8 cellular contexts compared by ENCODE assay signal in the genomic region with DNA sequence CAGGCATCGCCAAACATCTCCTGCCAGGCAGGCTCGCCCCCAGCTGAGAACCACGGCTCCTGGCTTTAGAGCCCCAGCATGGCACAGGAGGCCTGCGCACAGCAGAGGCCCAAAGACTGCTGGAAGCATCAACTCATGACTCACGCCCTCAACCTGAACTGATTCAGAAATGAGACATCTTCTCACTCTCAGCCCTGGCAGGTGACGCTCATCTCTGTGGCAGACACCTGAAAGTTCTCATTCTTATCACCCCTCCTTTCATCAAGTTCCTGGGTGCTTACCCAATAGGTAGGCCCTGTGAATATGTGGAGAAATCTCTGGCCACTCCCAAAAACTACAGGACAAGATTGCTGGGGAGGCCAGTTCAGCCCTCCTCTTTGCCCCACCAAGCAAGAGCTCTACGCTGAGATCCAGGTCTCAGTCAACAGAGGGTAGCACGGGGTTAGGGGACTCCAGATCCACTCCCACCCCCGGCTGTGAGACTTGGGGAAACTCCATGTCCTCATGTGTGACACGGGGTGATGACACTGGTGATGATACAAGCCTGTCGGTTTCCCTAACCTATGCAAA. TPM values are rescaled to one million over a fixed set of nuclear protein-coding genes. Genes with fewer than 3 reads are reported as not detected.
DNase-seq lines count a peak whose midpoint lies in the region; ATAC-seq and TF ChIP-seq lines count a peak whose summit lies in the region.

No MANE protein-coding gene starts in this region.

- no peak overlapping the region for H3K4me3 Mint-ChIP-seq in chondrocyte (ENCODE audit: unreplicated experiment)

- peak overlapping the region; percentile 24 for H3K27ac Mint-ChIP-seq in chondrocyte (ENCODE audit: unreplicated experiment)

- peak; percentile 58 for ATAC-seq in GM18867 (IDR thresholded peaks at IDR 0.05; ENCODE audit: unreplicated experiment)
- ATAC-seq in HG02973 (IDR thresholded peaks at IDR 0.05; ENCODE audit: unreplicated experiment): peak; percentile 49

- no peak for TF ChIP-seq CTCF in chondrocyte (IDR thresholded peaks at IDR 0.05)

- peak; percentile 60 for DNase-seq in activated CD4-positive, CD25-positive, alpha-beta regulatory T cell treated with anti-CD3 and anti-CD28 coated beads, Interleukin-2, amount 50 U/mL, for 16 hours (ENCODE audit: low read depth, low spot score)
- DNase-seq in chondrocyte (ENCODE audit: low spot score): no peak
- DNase-seq in stimulated activated CD8-positive, alpha-beta memory T cell treated with anti-CD3 and anti-CD28 coated beads, Interleukin-4, amount 100 ng/mL, for 24 hours (ENCODE audit: low read depth): peak; percentile 67
- no peak for DNase-seq in DMS153 (lab: John Stamatoyannopoulos, UW)
- DNase-seq in UCSD-AML1 (lab: John Stamatoyannopoulos, UW; ENCODE audit: unreplicated experiment): no peak
- no peak for DNase-seq in retina

- no peaks in the 10 kb centered on the region for H3K27me3 Mint-ChIP-seq in chondrocyte (ENCODE audit: low read depth)

- H3K36me3 Mint-ChIP-seq in chondrocyte (ENCODE audit: low read depth): no peaks in the 10 kb centered on the region

- H3K4me1 Mint-ChIP-seq in chondrocyte (ENCODE audit: low read depth): peaks cover 72% of the 10 kb centered on the region

- H3K9me3 Mint-ChIP-seq in chondrocyte (ENCODE audit: low read depth): no peaks in the 10 kb centered on the region

RNA-seq across cellular contexts. Expression of gene NFATC2, which starts 11.3 kb away (rescaled TPM):
- 2.0 to 2.6 TPM (median 2.2 TPM) in 3 replicates for total RNA-seq in chondrocyte

Comparison
In these comparisons a context has a peak if more than half of its experiments do, and no peak if none do; other contexts are left out.
1. DNase-seq: peak in activated CD4-positive, CD25-positive, alpha-beta regulatory T cell treated with anti-CD3 and anti-CD28 coated beads, Interleukin-2, amount 50 U/mL, for 16 hours (single experiment) and stimulated activated CD8-positive, alpha-beta memory T cell treated with anti-CD3 and anti-CD28 coated beads, Interleukin-4, amount 100 ng/mL, for 24 hours (single experiment); none in chondrocyte (single experiment), DMS153 (single experiment), UCSD-AML1 (single experiment) and retina (single experiment).